In the genomic region with DNA sequence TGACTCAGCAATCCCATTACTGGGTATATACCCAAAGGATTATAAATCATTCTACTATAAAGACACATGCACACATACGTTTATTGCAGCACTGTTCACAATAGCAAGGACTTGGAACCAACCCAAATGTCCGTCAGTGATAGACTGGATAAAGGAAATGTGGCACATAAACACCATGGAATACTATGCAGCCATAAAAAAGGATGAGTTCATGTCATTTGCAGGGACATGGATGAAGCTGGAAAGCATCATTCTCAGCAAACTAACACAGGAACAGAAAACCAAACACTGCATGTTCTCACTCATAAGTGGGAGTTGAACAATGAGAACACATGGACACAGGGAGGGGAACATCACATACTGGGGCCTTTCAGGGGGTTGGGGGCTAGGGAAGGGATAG, we compare ENCODE assay signal across 1 cellular context. TPM values are rescaled to one million over a fixed set of nuclear protein-coding genes. Genes with fewer than 3 reads are reported as not detected.
"Had no signal": no experiment of that assay in that cellular context is flagged by ENCODE, and none has a peak within 500 bp of the region (broad histone marks: within the 10 kb centered on the region; RNA-seq: fewer than 3 reads in every experiment).

No MANE protein-coding gene starts in this region.

RNA-seq across cellular contexts. Expression of a gene that starts 43.2 kb away (rescaled TPM):
- total RNA-seq: activated naive CD4-positive, alpha-beta T cell treated with anti-CD3 and anti-CD28 coated beads, Interleukin-2, amount 50 U/mL, for 72 hours had no signal
